8 cellular contexts compared by ENCODE assay signal in genomic region chr19:55407625-55408319, GRCh38. TPM values are rescaled to one million over a fixed set of nuclear protein-coding genes. Genes with fewer than 3 reads are reported as not detected.
A peak's percentile ranks its signal among the peaks of the same experiment; 100 is the strongest.
DNase-seq lines count a peak whose midpoint lies in the region; ATAC-seq, FAIRE-seq and TF ChIP-seq lines count a peak whose summit lies in the region.

Gene UBE2S (minus strand): TSS chr19:55407788. CDS start chr19:55407589, 199 bp downstream.

- peaks cover 12 to 33% of the 10 kb centered on the region in 2 experiments for H3K79me2 ChIP-seq in H1 (ENCODE audit: control insufficient read depth in 1 of 2, insufficient read depth in 2 of 2, low read length in 2 of 2)
- peaks cover 28% of the 10 kb centered on the region for H3K79me2 ChIP-seq in mesendoderm (ENCODE audit: control insufficient read depth, insufficient read depth, low read length)

- peak within 1 kb of the TSS; percentile 97 for H2BK15ac ChIP-seq in H1 (ENCODE audit: low read length)
- H2BK15ac ChIP-seq in mesendoderm (replicated peaks; ENCODE audit: low read depth), result no peak within 1 kb of the TSS

- FAIRE-seq in H1 (lab: Jason Lieb, UNC), result peak; percentile 55

- H2BK120ac ChIP-seq in H1 (replicated peaks; ENCODE audit: low read depth, low read length) (peak within 1 kb of the TSS; percentile 93), mesendoderm (ENCODE audit: low read depth, low read length) (peak within 1 kb of the TSS; percentile 52)

- peak within 1 kb of the TSS; percentile 94 for H3K4ac ChIP-seq in H1 (replicated peaks; ENCODE audit: insufficient read length, low read depth, low read length)
- H3K4ac ChIP-seq in mesendoderm (ENCODE audit: low read depth, low read length), result peak within 1 kb of the TSS; percentile 85

- peaks cover 41% of the 10 kb centered on the region for H3K4me1 Mint-ChIP-seq in activated CD8-positive, alpha-beta memory T cell treated with anti-CD3 and anti-CD28 coated beads, Interleukin-2, amount 10 ng/mL, durations not matched to agents 7 days and 5 days

- TF ChIP-seq EP300 in H1 (IDR thresholded peaks at IDR 0.05; ENCODE audit: borderline replicate concordance in 1 of 2, low read depth in 2 of 2, low read length in 2 of 2), result no peak

- no peak for TF ChIP-seq CTCF in H1 (IDR thresholded peaks at IDR 0.05; ENCODE audit: control extremely low read depth in 1 of 3, insufficient read depth in 1 of 3, low read depth in 1 of 3, low read length in 3 of 3)

- no peaks in the 10 kb centered on the region for H3K27me3 ChIP-seq in NT2/D1 (ENCODE audit: insufficient read depth, insufficient read length)
- peaks cover 0 to 4% (median 1%) of the 10 kb centered on the region in 4 experiments; a peak in 2 of 7 replicates for H3K27me3 ChIP-seq in H1 (replicated peaks in 1 of 4; ENCODE audit: control insufficient read depth in 3 of 4, extremely low read depth in 1 of 4, insufficient read depth in 3 of 4, low read length in 3 of 4)
- no peaks in the 10 kb centered on the region for H3K27me3 ChIP-seq in mesendoderm (ENCODE audit: insufficient read depth, low read length, poor library complexity)

- H2BK20ac ChIP-seq in H1 (ENCODE audit: low read length), result peak within 1 kb of the TSS; percentile 92; the same call in 1 of the 2 replicates

- peak within 1 kb of the TSS; percentile 100 for H4K91ac ChIP-seq in H1 (replicated peaks; ENCODE audit: insufficient read length, low read length)

- peaks cover 25 to 26% of the 10 kb centered on the region in 2 experiments for H4K20me1 ChIP-seq in H1 (replicated peaks in 1 of 2; ENCODE audit: control insufficient read depth in 1 of 2, insufficient read depth in 2 of 2, low read length in 2 of 2)

- H3K4me1 ChIP-seq in NT2/D1 (ENCODE audit: insufficient read depth, insufficient read length) (peaks cover 8% of the 10 kb centered on the region), H1 (replicated peaks in 1 of 4; ENCODE audit: control insufficient read depth in 3 of 4, insufficient read depth in 4 of 4, low read length in 3 of 4) (peaks cover 0 to 20% (median 13%) of the 10 kb centered on the region in 4 experiments; a peak in 6 of 7 replicates), mesendoderm (ENCODE audit: control insufficient read depth, low read depth, low read length) (peaks cover 10% of the 10 kb centered on the region)

- peaks cover 41% of the 10 kb centered on the region for H3K36me3 Mint-ChIP-seq in activated CD8-positive, alpha-beta memory T cell treated with anti-CD3 and anti-CD28 coated beads, Interleukin-2, amount 10 ng/mL, durations not matched to agents 7 days and 5 days

- H3K4me3 ChIP-seq in NT2/D1 (ENCODE audit: insufficient read length, low read depth) (peak within 1 kb of the TSS; percentile 78), H1 (ENCODE audit: extremely low read depth in 1 of 4, insufficient read depth in 2 of 4, low read depth in 3 of 4, low read length in 4 of 4) (peak within 1 kb of the TSS; percentile 64 to 98 (median 80)), mesendoderm (ENCODE audit: low read length) (peak within 1 kb of the TSS; percentile 91)

- no peak within 1 kb of the TSS for H3K23ac ChIP-seq in H1 (ENCODE audit: insufficient read length)
- H3K23ac ChIP-seq in mesendoderm (ENCODE audit: low read length), result peak within 1 kb of the TSS; percentile 91

- peak within 1 kb of the TSS; percentile 94 for H3K27ac ChIP-seq in H1 (ENCODE audit: low read depth, low read length)
- peak within 1 kb of the TSS; percentile 98 for H3K27ac ChIP-seq in mesendoderm (ENCODE audit: low read depth, low read length)

- TF ChIP-seq POLR2A in H1 (IDR thresholded peaks at IDR 0.05; ENCODE audit: control extremely low read depth in 1 of 2, low read depth in 2 of 2, low read length in 2 of 2), result peak; percentile 95 to 96

- H2BK12ac ChIP-seq in H1 (ENCODE audit: low read depth, low read length), result peak within 1 kb of the TSS; percentile 64

- H3K27ac Mint-ChIP-seq in activated CD8-positive, alpha-beta memory T cell treated with anti-CD3 and anti-CD28 coated beads, Interleukin-2, amount 10 ng/mL, durations not matched to agents 7 days and 5 days, result peak within 1 kb of the TSS; percentile 97

- peaks cover 15% of the 10 kb centered on the region for H3K79me1 ChIP-seq in H1 (ENCODE audit: low read depth, low read length)
- H3K79me1 ChIP-seq in mesendoderm (ENCODE audit: low read length), result peaks cover 16% of the 10 kb centered on the region

- TF ChIP-seq RAD21 in H1 (IDR thresholded peaks at IDR 0.05 in 1 of 2, conservative IDR thresholded peaks at IDR 0.05 in 1 of 2; ENCODE audit: low read depth in 2 of 2, low read length in 2 of 2), result peak in 1 of 2 experiments; percentile 5; a peak in 1 of 4 replicates

- H3K18ac ChIP-seq in H1 (ENCODE audit: extremely low read depth, low read length), result peak within 1 kb of the TSS; percentile 99
- H3K18ac ChIP-seq in mesendoderm (ENCODE audit: low read length), result peak within 1 kb of the TSS; percentile 98

- POLR2A ChIA-PET in H1 (lab: Charles Lee; ENCODE audit: partially characterized antibody), result interaction anchor here (0.6 to 34.6 kb wide), 71 partner anchors 5 to 332 kb away, joined by 3 to 874 read pairs (median 5); partner anchors contain the start of genes C19orf85, DNAAF3, EPS8L1 and FIZ1

- WGBS in H1 (ENCODE audit: extremely low coverage in 1 of 2, insufficient coverage in 1 of 2, insufficient read length in 1 of 2, insufficient replicate concordance in 2 of 2, low coverage in 1 of 2, low lambda C conversion rate in 2 of 2, missing lambda C conversion rate in 1 of 2), 2 experiments, result 0% methylated on average over 23 of the region's 87 CpGs; no CpG with 5 or more reads in 1 of the 2 experiments
- no CpG with 5 or more reads among the region's 87 CpGs for WGBS in mesendoderm (ENCODE audit: extremely low coverage, insufficient coverage, low lambda C conversion rate)

- DNase-seq in COR-L47 (lab: John Stamatoyannopoulos, UW) (peak; percentile 99), HUDEP-2 (lab: John Stamatoyannopoulos, UW; ENCODE audit: unreplicated experiment in 76 of 76) (peak; percentile 90 to 100 (median 99)), NT2/D1 (ENCODE audit: low read depth, low spot score) (peak; percentile 94), H1 (ENCODE audit: low read depth in 1 of 2, low spot score in 2 of 2) (peak; percentile 96), mesendoderm (peak; percentile 100)
- DNase-seq in activated CD8-positive, alpha-beta memory T cell treated with anti-CD3 and anti-CD28 coated beads, Interleukin-2, amount 10 ng/mL, durations not matched to agents 7 days and 5 days, result peak; percentile 99
- peak; percentile 88 for DNase-seq in stimulated activated CD8-positive, alpha-beta memory T cell treated with anti-CD3 and anti-CD28 coated beads, Interleukin-15, amount 100 ng/mL, for 1 hour (ENCODE audit: low read depth)

- H2AK5ac ChIP-seq in H1 (ENCODE audit: low read depth, low read length), result peak within 1 kb of the TSS; percentile 95
- peak within 1 kb of the TSS; percentile 5 for H2AK5ac ChIP-seq in mesendoderm (ENCODE audit: low read length)

- H4K8ac ChIP-seq in H1 (ENCODE audit: extremely low read depth, insufficient read depth, low read length) (peak within 1 kb of the TSS; percentile 97), mesendoderm (ENCODE audit: low read depth, low read length) (no peak within 1 kb of the TSS)

- peak within 1 kb of the TSS; percentile 97 for H2BK5ac ChIP-seq in H1 (ENCODE audit: low read depth, low read length)
- H2BK5ac ChIP-seq in mesendoderm (ENCODE audit: low read length), result peak within 1 kb of the TSS; percentile 95

- peak within 1 kb of the TSS; percentile 88 for H3K4me3 Mint-ChIP-seq in activated CD8-positive, alpha-beta memory T cell treated with anti-CD3 and anti-CD28 coated beads, Interleukin-2, amount 10 ng/mL, durations not matched to agents 7 days and 5 days

- no peaks in the 10 kb centered on the region for H3K9me3 Mint-ChIP-seq in activated CD8-positive, alpha-beta memory T cell treated with anti-CD3 and anti-CD28 coated beads, Interleukin-2, amount 10 ng/mL, durations not matched to agents 7 days and 5 days (ENCODE audit: low read depth)

- H3K9ac ChIP-seq in NT2/D1 (ENCODE audit: insufficient read length, low read depth), result peak within 1 kb of the TSS; percentile 97
- H3K9ac ChIP-seq in H1 (replicated peaks in 1 of 4; ENCODE audit: extremely low read depth in 1 of 4, low read depth in 3 of 4, low read length in 3 of 4), result peak within 1 kb of the TSS; percentile 78 to 86 (median 84)
- H3K9ac ChIP-seq in mesendoderm (ENCODE audit: low read length), result peak within 1 kb of the TSS; percentile 97

- peak within 1 kb of the TSS; percentile 88 to 99 for H3K4me2 ChIP-seq in H1 (ENCODE audit: insufficient read depth in 1 of 2, low read depth in 2 of 2, low read length in 2 of 2)
- H3K4me2 ChIP-seq in mesendoderm (ENCODE audit: low read length), result peak within 1 kb of the TSS; percentile 38

- H3K23me2 ChIP-seq in H1 (ENCODE audit: low read depth, low read length), result peaks cover 13% of the 10 kb centered on the region

- H3K27me3 Mint-ChIP-seq in activated CD8-positive, alpha-beta memory T cell treated with anti-CD3 and anti-CD28 coated beads, Interleukin-2, amount 10 ng/mL, durations not matched to agents 7 days and 5 days, result peaks cover 5% of the 10 kb centered on the region

- no peak within 1 kb of the TSS for H3K14ac ChIP-seq in H1 (ENCODE audit: insufficient read length)

- CTCF ChIA-PET in activated CD8-positive, alpha-beta memory T cell treated with anti-CD3 and anti-CD28 coated beads, Interleukin-2, amount 10 ng/mL, durations not matched to agents 7 days and 5 days (lab: Charles Lee), result interaction anchor here (0.6 to 1.9 kb wide), 7 partner anchors 11 to 266 kb away, joined by 3 to 4 read pairs (median 4); partner anchors contain the start of gene KMT5C
- CTCF ChIA-PET in H1 (lab: Charles Lee; ENCODE audit: partially characterized antibody), result interaction anchor here (2.2 kb wide), 1 partner anchor 23 kb away, joined by 8 read pairs; the partner anchor contains the start of gene TMEM238

- peaks cover 18% of the 10 kb centered on the region; the same call in 1 of the 2 replicates for H3K9me3 ChIP-seq in NT2/D1 (ENCODE audit: insufficient read depth, low read length)
- H3K9me3 ChIP-seq in H1 (ENCODE audit: insufficient read depth in 2 of 2, low read depth in 1 of 2, low read length in 1 of 2), result no peaks in the 10 kb centered on the region; a peak in 1 of 4 replicates

- H3K56ac ChIP-seq in H1 (replicated peaks; ENCODE audit: insufficient read length, low read depth, low read length) (peak within 1 kb of the TSS; percentile 62), mesendoderm (ENCODE audit: low read length) (peak within 1 kb of the TSS; percentile 97)

- H3K36me3 ChIP-seq in NT2/D1 (ENCODE audit: insufficient read depth, insufficient read length, low read length) (peaks cover 36% of the 10 kb centered on the region), H1 (ENCODE audit: control insufficient read depth in 2 of 4, insufficient read depth in 4 of 4, low read length in 3 of 4) (peaks cover 14 to 40% (median 30%) of the 10 kb centered on the region in 4 experiments), mesendoderm (ENCODE audit: control insufficient read depth, insufficient read depth, low read length) (peaks cover 10% of the 10 kb centered on the region)

- peak within 1 kb of the TSS; percentile 75; the same call in 1 of the 2 replicates for H2AFZ ChIP-seq in H1 (ENCODE audit: low read length)

- H4K5ac ChIP-seq in H1 (ENCODE audit: insufficient read length, low read depth, low read length) (peak within 1 kb of the TSS; percentile 98), mesendoderm (ENCODE audit: low read length) (peak within 1 kb of the TSS; percentile 84)

- peak; percentile 78 for ATAC-seq in GM21381 (IDR thresholded peaks at IDR 0.05; ENCODE audit: unreplicated experiment)
- ATAC-seq in activated CD8-positive, alpha-beta memory T cell treated with anti-CD3 and anti-CD28 coated beads, Interleukin-2, amount 10 ng/mL, durations not matched to agents 7 days and 5 days, result peak; percentile 92

RNA-seq across cellular contexts. Expression of gene UBE2S, which starts in this region (rescaled TPM):
- 100 to 1,000 TPM; 311 to 421 TPM for total RNA-seq in activated CD8-positive, alpha-beta memory T cell treated with anti-CD3 and anti-CD28 coated beads, Interleukin-2, amount 10 ng/mL, durations not matched to agents 7 days and 5 days
- total RNA-seq in H1 (2021; fragmentation: NEBNext Ultra II Directional; extraction: Animal tissue kit (Norgen Biotek cat#: 25700)), result 398 and 402 TPM in 2 replicates
- polyA plus RNA-seq in H1 (2011; rRNA removed), result 466 and 530 TPM in 2 replicates
- 396 TPM for polyA plus RNA-seq in H1 (2011; cell fraction: cytosol; rRNA removed)
- 278 TPM for polyA plus RNA-seq in H1 (2011; cell fraction: nucleus; rRNA removed)
- 185 to 258 TPM (median 204 TPM) in 4 replicates for polyA plus RNA-seq in H1 (2012, experiment 1 of 2)
- polyA plus RNA-seq in H1 (2012, experiment 2 of 2), result 110 TPM
- 234 TPM for polyA plus RNA-seq in H1 (2013, experiment 1 of 2)
- polyA plus RNA-seq in H1 (2013, experiment 2 of 2), result 223 TPM
- 54.5 and 104 TPM in 2 replicates for polyA minus RNA-seq in H1 (2011; rRNA and poly(A)+ RNA removed)
- polyA minus RNA-seq in H1 (2011; cell fraction: cytosol; rRNA and poly(A)+ RNA removed), result 239 TPM
- 43.1 TPM for polyA minus RNA-seq in H1 (2011; cell fraction: nucleus; rRNA and poly(A)+ RNA removed)
- 217 TPM for polyA plus RNA-seq in mesendoderm (2013, experiment 1 of 2)
- polyA plus RNA-seq in mesendoderm (2013, experiment 2 of 2), result 221 TPM

Comparison
In these comparisons a context has a peak if more than half of its experiments do, and no peak if none do; other contexts are left out.
1. Peak in every context shown above with its lines: DNase-seq, ATAC-seq, H3K4me3 ChIP-seq and H3K27ac ChIP-seq.